ENCODE assay signal across 8 cellular contexts in the genomic region with DNA sequence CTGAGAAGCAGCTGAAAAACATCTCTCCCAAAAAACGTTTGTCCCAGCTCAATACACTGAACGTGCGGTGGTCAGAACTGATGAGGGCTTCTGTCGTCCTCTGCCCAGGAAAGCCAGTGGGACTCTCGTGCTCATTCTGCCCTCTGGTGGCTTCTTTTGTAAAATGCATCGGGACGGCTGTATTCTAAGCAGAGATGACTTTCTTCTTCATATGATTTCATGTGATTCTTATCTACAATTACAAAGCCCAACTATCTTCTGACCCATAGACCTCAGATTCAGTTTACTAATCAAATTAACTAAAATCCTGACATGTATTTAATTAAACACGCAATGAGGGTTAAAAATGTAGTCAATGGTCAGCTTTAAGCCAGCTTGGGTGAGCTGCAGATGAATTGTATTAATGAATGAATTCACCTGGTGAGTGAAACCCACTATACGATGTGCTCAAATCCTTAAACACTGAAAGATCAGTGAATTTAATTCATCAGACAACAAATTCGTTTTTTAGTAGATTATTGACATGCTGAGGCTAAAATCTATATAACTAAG.
DNase-seq lines count a peak whose midpoint lies in the region; ATAC-seq and TF ChIP-seq lines count a peak whose summit lies in the region.

No MANE protein-coding gene starts in this region.

- no peaks in the 10 kb centered on the region for H3K9me3 Mint-ChIP-seq in activated CD4-positive, alpha-beta T cell treated with anti-CD3 and anti-CD28 coated beads, Interleukin-2, amount 10 ng/mL, durations not matched to agents 24 days and 14 days

- peak; percentile 68 for ATAC-seq in GM18508 (IDR thresholded peaks at IDR 0.05; ENCODE audit: insufficient read depth, unreplicated experiment)
- peak; percentile 62 for ATAC-seq in HG03135 (IDR thresholded peaks at IDR 0.05; ENCODE audit: unreplicated experiment)

- no peak overlapping the region for H3K27ac Mint-ChIP-seq in activated CD4-positive, alpha-beta T cell treated with anti-CD3 and anti-CD28 coated beads, Interleukin-2, amount 10 ng/mL, durations not matched to agents 24 days and 14 days

- TF ChIP-seq CTCF in coronary artery (IDR thresholded peaks at IDR 0.05) (peak; percentile 43), liver (IDR thresholded peaks at IDR 0.05; ENCODE audit: low read depth, low read length, missing input control) (peak; percentile 66)

- peak; percentile 82 for DNase-seq in AG08395 (ENCODE audit: low spot score)
- DNase-seq in NCI-H345 treated with DMSO at 0.1 percent for 48 hours (lab: John Stamatoyannopoulos, UW; ENCODE audit: unreplicated experiment) = peak; percentile 48
- DNase-seq in activated CD4-positive, alpha-beta T cell treated with anti-CD3 and anti-CD28 coated beads, Interleukin-2, amount 10 ng/mL, durations not matched to agents 24 days and 14 days = peak; percentile 86
- DNase-seq in coronary artery (ENCODE audit: low spot score) = no peak
- DNase-seq in stimulated activated CD4-positive, alpha-beta T cell treated with anti-CD3 and anti-CD28 coated beads, TNF-alpha, amount 100 ng/mL, for 48 hours (ENCODE audit: low read depth in 3 of 3) = peak; percentile 24 to 34 (median 28)

- H3K36me3 ChIP-seq in liver (ENCODE audit: control insufficient read depth in 4 of 4, insufficient read depth in 3 of 4, low read depth in 1 of 4, low read length in 3 of 4) = no peaks in the 10 kb centered on the region

- H3K27ac ChIP-seq in coronary artery (no peak overlapping the region), liver (ENCODE audit: low read depth in 1 of 2, low read length in 2 of 2) (peak overlapping the region; percentile 16 to 37)

- peaks cover 6% of the 10 kb centered on the region for H3K4me1 Mint-ChIP-seq in activated CD4-positive, alpha-beta T cell treated with anti-CD3 and anti-CD28 coated beads, Interleukin-2, amount 10 ng/mL, durations not matched to agents 24 days and 14 days

- H3K27me3 Mint-ChIP-seq in activated CD4-positive, alpha-beta T cell treated with anti-CD3 and anti-CD28 coated beads, Interleukin-2, amount 10 ng/mL, durations not matched to agents 24 days and 14 days = peaks cover 28% of the 10 kb centered on the region

- no peaks in the 10 kb centered on the region for H3K27me3 ChIP-seq in liver (ENCODE audit: control insufficient read depth in 4 of 4, insufficient read depth in 4 of 4, low read length in 3 of 4)

- H3K9ac ChIP-seq in liver (ENCODE audit: low read depth in 1 of 2, low read length in 2 of 2) = no peak overlapping the region

- intact Hi-C loops in activated CD4-positive, alpha-beta T cell treated with anti-CD3 and anti-CD28 coated beads, Interleukin-2, amount 10 ng/mL, durations not matched to agents 24 days and 14 days (cut with micrococcal nuclease) = loop anchor here (2.0 to 10.0 kb wide), 2 partner anchors 85 to 963 kb away; no protein-coding TSS in a partner anchor

- H3K4me3 ChIP-seq in coronary artery (no peak overlapping the region), liver (ENCODE audit: low read depth in 1 of 3, low read length in 3 of 3) (peak overlapping the region in 1 of 3 donors; percentile 15)

- H3K9me3 ChIP-seq in liver (ENCODE audit: control insufficient read depth in 4 of 4, low read length in 3 of 4) = no peaks in the 10 kb centered on the region

- peak; percentile 85 to 90 for TF ChIP-seq RAD21 in liver (IDR thresholded peaks at IDR 0.05)

- H3K4me3 Mint-ChIP-seq in activated CD4-positive, alpha-beta T cell treated with anti-CD3 and anti-CD28 coated beads, Interleukin-2, amount 10 ng/mL, durations not matched to agents 24 days and 14 days = no peak overlapping the region

- H3K4me1 ChIP-seq in liver (ENCODE audit: control insufficient read depth in 4 of 4, insufficient read depth in 4 of 4, low read length in 3 of 4) = peaks cover 0 to 8% (median 3%) of the 10 kb centered on the region in 4 donors

- WGBS in liver = 2% methylated on average over 10 of the region's 10 CpGs

- no peaks in the 10 kb centered on the region for H3K36me3 Mint-ChIP-seq in activated CD4-positive, alpha-beta T cell treated with anti-CD3 and anti-CD28 coated beads, Interleukin-2, amount 10 ng/mL, durations not matched to agents 24 days and 14 days (ENCODE audit: low read depth)

TF ChIP-seq in liver, 16 proteins besides CTCF, POLR2A, EP300 and RAD21:
- no peak for TF ChIP-seq FOXA2 (IDR thresholded peaks at IDR 0.05)
- TF ChIP-seq FOXA1 (IDR thresholded peaks at IDR 0.05) = peak; percentile 1

Comparison
In these comparisons a context has a peak if more than half of its experiments do, and no peak if none do; other contexts are left out.
1. H3K27ac ChIP-seq: peak in liver (2 of 2); none in coronary artery (0 of 2).